ENCODE assay signal across 1 cellular context in genomic region chr15:22838292-22839042, GRCh38.
TF ChIP-seq lines count a peak whose summit lies in the region.

TSS of gene NIPA2 (plus strand) at chr15:22838666. CDS start at chr15:22851732, 13,066 bp downstream.

TF ChIP-seq in HepG2, 621 proteins besides CTCF, POLR2A, EP300 and RAD21 (continued from another document and continues in another):
- TF ChIP-seq ZNF597 (CRISPR knock-in tag; IDR thresholded peaks at IDR 0.05) (no peak), TCF7L2 (IDR thresholded peaks at IDR 0.05; ENCODE audit: low read depth, low read length) (no peak), ZNF737 (CRISPR knock-in tag; IDR thresholded peaks at IDR 0.05; ENCODE audit: borderline replicate concordance) (no peak), ZUFSP (CRISPR knock-in tag; IDR thresholded peaks at IDR 0.05; ENCODE audit: borderline replicate concordance) (no peak), SKI (IDR thresholded peaks at IDR 0.05; ENCODE audit: partially characterized antibody) (peak; percentile 35), ZBTB38 (CRISPR knock-in tag; IDR thresholded peaks at IDR 0.05) (no peak), ZSCAN12 (CRISPR knock-in tag; IDR thresholded peaks at IDR 0.05) (no peak), ZNF563 (CRISPR knock-in tag; IDR thresholded peaks at IDR 0.05) (peak; percentile 86), NCOA2 (CRISPR knock-in tag; IDR thresholded peaks at IDR 0.05) (no peak), FOXK1 (CRISPR knock-in tag; IDR thresholded peaks at IDR 0.05; ENCODE audit: borderline replicate concordance, low read depth) (peak; percentile 77; the same call in 1 of the 2 replicates), ZBTB21 (CRISPR knock-in tag; IDR thresholded peaks at IDR 0.05) (no peak), EZH2 (conservative IDR thresholded peaks at IDR 0.05; ENCODE audit: low read depth, low read length) (no peak), SP1 (IDR thresholded peaks at IDR 0.05) (no peak), SP1 (CRISPR knock-in tag; IDR thresholded peaks at IDR 0.05) (peak; percentile 48; the same call in 1 of the 2 replicates), TRIM24 (CRISPR knock-in tag; IDR thresholded peaks at IDR 0.05) (no peak), ZXDC (CRISPR knock-in tag; IDR thresholded peaks at IDR 0.05) (0 out of 2 replicates have a peak, but pooled peaks have one; percentile 10), ZNF766 (CRISPR knock-in tag; IDR thresholded peaks at IDR 0.05; ENCODE audit: borderline replicate concordance) (no peak), ZNF44 (CRISPR knock-in tag; IDR thresholded peaks at IDR 0.05) (no peak), PRMT3 (CRISPR knock-in tag; IDR thresholded peaks at IDR 0.05; ENCODE audit: borderline replicate concordance, low read depth) (no peak), YY1 (IDR thresholded peaks at IDR 0.05; ENCODE audit: insufficient read depth, insufficient replicate concordance, low read depth, low read length) (no peak), MTA3 (CRISPR knock-in tag; IDR thresholded peaks at IDR 0.05) (no peak), HDAC6 (IDR thresholded peaks at IDR 0.05; ENCODE audit: low read depth, low read length) (no peak), FOSL2 (CRISPR knock-in tag; IDR thresholded peaks at IDR 0.05) (no peak), U2AF2 (IDR thresholded peaks at IDR 0.05; ENCODE audit: low read depth, low read length) (no peak), ZFP37 (CRISPR knock-in tag; IDR thresholded peaks at IDR 0.05; ENCODE audit: borderline replicate concordance) (no peak), ZNF496 (CRISPR knock-in tag; IDR thresholded peaks at IDR 0.05; ENCODE audit: insufficient replicate concordance) (no peak), HDAC1 (CRISPR knock-in tag; IDR thresholded peaks at IDR 0.05) (peak; percentile 93)
- TF ChIP-seq, protein P1, sequence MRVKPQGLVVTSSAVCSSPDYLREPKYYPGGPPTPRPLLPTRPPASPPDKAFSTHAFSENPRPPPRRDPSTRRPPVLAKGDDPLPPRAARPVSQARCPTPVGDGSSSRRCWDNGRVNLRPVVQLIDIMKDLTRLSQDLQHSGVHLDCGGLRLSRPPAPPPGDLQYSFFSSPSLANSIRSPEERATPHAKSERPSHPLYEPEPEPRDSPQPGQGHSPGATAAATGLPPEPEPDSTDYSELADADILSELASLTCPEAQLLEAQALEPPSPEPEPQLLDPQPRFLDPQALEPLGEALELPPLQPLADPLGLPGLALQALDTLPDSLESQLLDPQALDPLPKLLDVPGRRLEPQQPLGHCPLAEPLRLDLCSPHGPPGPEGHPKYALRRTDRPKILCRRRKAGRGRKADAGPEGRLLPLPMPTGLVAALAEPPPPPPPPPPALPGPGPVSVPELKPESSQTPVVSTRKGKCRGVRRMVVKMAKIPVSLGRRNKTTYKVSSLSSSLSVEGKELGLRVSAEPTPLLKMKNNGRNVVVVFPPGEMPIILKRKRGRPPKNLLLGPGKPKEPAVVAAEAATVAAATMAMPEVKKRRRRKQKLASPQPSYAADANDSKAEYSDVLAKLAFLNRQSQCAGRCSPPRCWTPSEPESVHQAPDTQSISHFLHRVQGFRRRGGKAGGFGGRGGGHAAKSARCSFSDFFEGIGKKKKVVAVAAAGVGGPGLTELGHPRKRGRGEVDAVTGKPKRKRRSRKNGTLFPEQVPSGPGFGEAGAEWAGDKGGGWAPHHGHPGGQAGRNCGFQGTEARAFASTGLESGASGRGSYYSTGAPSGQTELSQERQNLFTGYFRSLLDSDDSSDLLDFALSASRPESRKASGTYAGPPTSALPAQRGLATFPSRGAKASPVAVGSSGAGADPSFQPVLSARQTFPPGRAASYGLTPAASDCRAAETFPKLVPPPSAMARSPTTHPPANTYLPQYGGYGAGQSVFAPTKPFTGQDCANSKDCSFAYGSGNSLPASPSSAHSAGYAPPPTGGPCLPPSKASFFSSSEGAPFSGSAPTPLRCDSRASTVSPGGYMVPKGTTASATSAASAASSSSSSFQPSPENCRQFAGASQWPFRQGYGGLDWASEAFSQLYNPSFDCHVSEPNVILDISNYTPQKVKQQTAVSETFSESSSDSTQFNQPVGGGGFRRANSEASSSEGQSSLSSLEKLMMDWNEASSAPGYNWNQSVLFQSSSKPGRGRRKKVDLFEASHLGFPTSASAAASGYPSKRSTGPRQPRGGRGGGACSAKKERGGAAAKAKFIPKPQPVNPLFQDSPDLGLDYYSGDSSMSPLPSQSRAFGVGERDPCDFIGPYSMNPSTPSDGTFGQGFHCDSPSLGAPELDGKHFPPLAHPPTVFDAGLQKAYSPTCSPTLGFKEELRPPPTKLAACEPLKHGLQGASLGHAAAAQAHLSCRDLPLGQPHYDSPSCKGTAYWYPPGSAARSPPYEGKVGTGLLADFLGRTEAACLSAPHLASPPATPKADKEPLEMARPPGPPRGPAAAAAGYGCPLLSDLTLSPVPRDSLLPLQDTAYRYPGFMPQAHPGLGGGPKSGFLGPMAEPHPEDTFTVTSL (CRISPR knock-in tag; IDR thresholded peaks at IDR 0.05; ENCODE audit: borderline replicate concordance) = no peak
- TF ChIP-seq, protein P2, sequence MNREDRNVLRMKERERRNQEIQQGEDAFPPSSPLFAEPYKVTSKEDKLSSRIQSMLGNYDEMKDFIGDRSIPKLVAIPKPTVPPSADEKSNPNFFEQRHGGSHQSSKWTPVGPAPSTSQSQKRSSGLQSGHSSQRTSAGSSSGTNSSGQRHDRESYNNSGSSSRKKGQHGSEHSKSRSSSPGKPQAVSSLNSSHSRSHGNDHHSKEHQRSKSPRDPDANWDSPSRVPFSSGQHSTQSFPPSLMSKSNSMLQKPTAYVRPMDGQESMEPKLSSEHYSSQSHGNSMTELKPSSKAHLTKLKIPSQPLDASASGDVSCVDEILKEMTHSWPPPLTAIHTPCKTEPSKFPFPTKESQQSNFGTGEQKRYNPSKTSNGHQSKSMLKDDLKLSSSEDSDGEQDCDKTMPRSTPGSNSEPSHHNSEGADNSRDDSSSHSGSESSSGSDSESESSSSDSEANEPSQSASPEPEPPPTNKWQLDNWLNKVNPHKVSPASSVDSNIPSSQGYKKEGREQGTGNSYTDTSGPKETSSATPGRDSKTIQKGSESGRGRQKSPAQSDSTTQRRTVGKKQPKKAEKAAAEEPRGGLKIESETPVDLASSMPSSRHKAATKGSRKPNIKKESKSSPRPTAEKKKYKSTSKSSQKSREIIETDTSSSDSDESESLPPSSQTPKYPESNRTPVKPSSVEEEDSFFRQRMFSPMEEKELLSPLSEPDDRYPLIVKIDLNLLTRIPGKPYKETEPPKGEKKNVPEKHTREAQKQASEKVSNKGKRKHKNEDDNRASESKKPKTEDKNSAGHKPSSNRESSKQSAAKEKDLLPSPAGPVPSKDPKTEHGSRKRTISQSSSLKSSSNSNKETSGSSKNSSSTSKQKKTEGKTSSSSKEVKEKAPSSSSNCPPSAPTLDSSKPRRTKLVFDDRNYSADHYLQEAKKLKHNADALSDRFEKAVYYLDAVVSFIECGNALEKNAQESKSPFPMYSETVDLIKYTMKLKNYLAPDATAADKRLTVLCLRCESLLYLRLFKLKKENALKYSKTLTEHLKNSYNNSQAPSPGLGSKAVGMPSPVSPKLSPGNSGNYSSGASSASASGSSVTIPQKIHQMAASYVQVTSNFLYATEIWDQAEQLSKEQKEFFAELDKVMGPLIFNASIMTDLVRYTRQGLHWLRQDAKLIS (CRISPR knock-in tag; IDR thresholded peaks at IDR 0.05) = no peak
- TF ChIP-seq, protein P3, sequence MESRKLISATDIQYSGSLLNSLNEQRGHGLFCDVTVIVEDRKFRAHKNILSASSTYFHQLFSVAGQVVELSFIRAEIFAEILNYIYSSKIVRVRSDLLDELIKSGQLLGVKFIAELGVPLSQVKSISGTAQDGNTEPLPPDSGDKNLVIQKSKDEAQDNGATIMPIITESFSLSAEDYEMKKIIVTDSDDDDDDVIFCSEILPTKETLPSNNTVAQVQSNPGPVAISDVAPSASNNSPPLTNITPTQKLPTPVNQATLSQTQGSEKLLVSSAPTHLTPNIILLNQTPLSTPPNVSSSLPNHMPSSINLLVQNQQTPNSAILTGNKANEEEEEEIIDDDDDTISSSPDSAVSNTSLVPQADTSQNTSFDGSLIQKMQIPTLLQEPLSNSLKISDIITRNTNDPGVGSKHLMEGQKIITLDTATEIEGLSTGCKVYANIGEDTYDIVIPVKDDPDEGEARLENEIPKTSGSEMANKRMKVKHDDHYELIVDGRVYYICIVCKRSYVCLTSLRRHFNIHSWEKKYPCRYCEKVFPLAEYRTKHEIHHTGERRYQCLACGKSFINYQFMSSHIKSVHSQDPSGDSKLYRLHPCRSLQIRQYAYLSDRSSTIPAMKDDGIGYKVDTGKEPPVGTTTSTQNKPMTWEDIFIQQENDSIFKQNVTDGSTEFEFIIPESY (CRISPR knock-in tag; IDR thresholded peaks at IDR 0.05) = no peak
